ENCODE assay signal across 12 cellular contexts in genomic region chr2:73938761-73939352, GRCh38. TPM values are rescaled to one million over a fixed set of nuclear protein-coding genes. Genes with fewer than 3 reads are reported as not detected.
DNase-seq lines count a peak whose midpoint lies in the region; ATAC-seq and TF ChIP-seq lines count a peak whose summit lies in the region.
"Had no signal": no experiment of that assay in that cellular context is flagged by ENCODE, and none has a peak within 500 bp of the region (broad histone marks: within the 10 kb centered on the region; RNA-seq: fewer than 3 reads in every experiment).

No MANE protein-coding gene starts in this region.

- H4K20me1 ChIP-seq in SK-N-SH (ENCODE audit: insufficient read depth), result peaks cover 100% of the 10 kb centered on the region

- TF ChIP-seq CTCF in SK-N-SH (IDR thresholded peaks at IDR 0.05) (no peak), epithelial cell of esophagus (IDR thresholded peaks at IDR 0.05; ENCODE audit: insufficient read depth, low read depth, low read length, missing control alignments) (no peak)

- CTCF ChIA-PET in activated CD4-positive, alpha-beta T cell treated with anti-CD3 and anti-CD28 coated beads for 36 hours (lab: Charles Lee), result interaction anchor here (0.6 to 1.8 kb wide), 17 partner anchors 9 to 253 kb away, joined by 3 to 10 read pairs (median 3); partner anchors contain the start of genes DGUOK and MOB1A
- CTCF ChIA-PET in activated CD4-positive, alpha-beta T cell treated with anti-CD3 and anti-CD28 coated beads, Interleukin-2, amount 10 ng/mL, durations not matched to agents 7 days and 5 days (lab: Charles Lee), result interaction anchor here (0.6 to 0.8 kb wide), 2 partner anchors 23 to 32 kb away, joined by 4 to 5 read pairs; no protein-coding TSS in a partner anchor
- CTCF ChIA-PET in SK-N-SH (lab: Yijun Ruan, JAX), result interaction anchor here (0.6 kb wide), 1 partner anchor 46 kb away, joined by 3 read pairs; the partner anchor contains the start of gene TET3

- WGBS in SK-N-SH (ENCODE audit: low lambda C conversion rate), result 39% methylated on average over 5 of the region's 5 CpGs

- H3K9me2 ChIP-seq in SK-N-SH, result no peaks in the 10 kb centered on the region

- H3K4me1 ChIP-seq in SK-N-SH (ENCODE audit: control insufficient read depth in 1 of 2, insufficient read depth in 2 of 2, low read depth in 1 of 2, low read length in 1 of 2) (peaks cover 25 to 36% of the 10 kb centered on the region in 2 experiments), skeletal muscle satellite cell (ENCODE audit: control insufficient read depth, insufficient read depth, low read length) (peaks cover 41% of the 10 kb centered on the region)

- H3K27ac Mint-ChIP-seq in activated CD4-positive, alpha-beta T cell treated with anti-CD3 and anti-CD28 coated beads for 36 hours, result peak overlapping the region; percentile 84
- H3K27ac Mint-ChIP-seq in activated CD4-positive, alpha-beta T cell treated with anti-CD3 and anti-CD28 coated beads, Interleukin-2, amount 10 ng/mL, durations not matched to agents 7 days and 5 days, result no peak overlapping the region
- peak overlapping the region in 2 of 6 donors; percentile 29 to 39 for H3K27ac Mint-ChIP-seq in immature natural killer cell

- H2AFZ ChIP-seq in SK-N-SH (ENCODE audit: low read depth), result no peak overlapping the region

- DNase-seq in activated CD4-positive, alpha-beta T cell treated with anti-CD3 and anti-CD28 coated beads for 36 hours, result peak; percentile 43
- DNase-seq in activated CD4-positive, alpha-beta T cell treated with anti-CD3 and anti-CD28 coated beads, Interleukin-2, amount 10 ng/mL, durations not matched to agents 7 days and 5 days, result no peak
- peak; percentile 33 for DNase-seq in SK-N-SH
- DNase-seq in epithelial cell of esophagus (ENCODE audit: low read depth), result peak; percentile 69
- DNase-seq in immature natural killer cell, result no peak
- DNase-seq: activated CD8-positive, alpha-beta memory T cell treated with anti-CD3 and anti-CD28 coated beads for 24 hours; stimulated activated CD4-positive, alpha-beta T cell treated with anti-CD3 and anti-CD28 coated beads, Interleukin-2, amount 100 ng/mL, for 24 hours had no signal

- no peak overlapping the region for H3K4me3 Mint-ChIP-seq in activated CD4-positive, alpha-beta T cell treated with anti-CD3 and anti-CD28 coated beads for 36 hours
- no peak overlapping the region for H3K4me3 Mint-ChIP-seq in activated CD4-positive, alpha-beta T cell treated with anti-CD3 and anti-CD28 coated beads, Interleukin-2, amount 10 ng/mL, durations not matched to agents 7 days and 5 days
- no peak overlapping the region for H3K4me3 Mint-ChIP-seq in immature natural killer cell
- H3K4me3 Mint-ChIP-seq: neural crest cell had no signal

- H3K9me3 ChIP-seq in SK-N-SH (no peaks in the 10 kb centered on the region), skeletal muscle satellite cell (replicated peaks; ENCODE audit: low read length) (no peaks in the 10 kb centered on the region)

- H3K4me3 ChIP-seq in SK-N-SH (ENCODE audit: low read depth in 2 of 2, low read length in 1 of 2) (no peak overlapping the region), epithelial cell of esophagus (ENCODE audit: low read length) (no peak overlapping the region), skeletal muscle satellite cell (ENCODE audit: low read length) (peak overlapping the region; percentile 20)
- H3K4me3 ChIP-seq: K562 had no signal

- TF ChIP-seq EP300 in SK-N-SH (IDR thresholded peaks at IDR 0.05; ENCODE audit: borderline replicate concordance in 1 of 2, low read depth in 1 of 2, low read length in 1 of 2), result peak in 1 of 2 experiments; percentile 67; a peak in 1 of 4 replicates

- intact Hi-C loops in activated CD4-positive, alpha-beta T cell treated with anti-CD3 and anti-CD28 coated beads for 36 hours (cut with DNase I, micrococcal nuclease), result loop anchor here (1.0 to 2.0 kb wide), 4 partner anchors 24 to 80 kb away; no protein-coding TSS in a partner anchor

- H3K36me3 ChIP-seq in SK-N-SH (replicated peaks in 1 of 2; ENCODE audit: control insufficient read depth in 1 of 2, insufficient read depth in 2 of 2, low read length in 1 of 2), result peaks cover 35 to 44% of the 10 kb centered on the region in 2 experiments
- H3K36me3 ChIP-seq in skeletal muscle satellite cell (ENCODE audit: insufficient read depth, low read length), result peaks cover 25% of the 10 kb centered on the region

- H3K9me3 Mint-ChIP-seq in activated CD4-positive, alpha-beta T cell treated with anti-CD3 and anti-CD28 coated beads for 36 hours (ENCODE audit: low read depth), result no peaks in the 10 kb centered on the region
- H3K9me3 Mint-ChIP-seq in activated CD4-positive, alpha-beta T cell treated with anti-CD3 and anti-CD28 coated beads, Interleukin-2, amount 10 ng/mL, durations not matched to agents 7 days and 5 days, result no peaks in the 10 kb centered on the region
- H3K9me3 Mint-ChIP-seq in immature natural killer cell, result no peaks in the 10 kb centered on the region
- H3K9me3 Mint-ChIP-seq: neural crest cell had no signal

- peaks cover 47% of the 10 kb centered on the region for H3F3A ChIP-seq in SK-N-SH (replicated peaks; ENCODE audit: insufficient read depth)

- POLR2A ChIA-PET in activated CD4-positive, alpha-beta T cell treated with anti-CD3 and anti-CD28 coated beads for 36 hours (lab: Charles Lee), result interaction anchor here (0.6 to 1.0 kb wide), 5 partner anchors 12 to 129 kb away, joined by 3 to 5 read pairs (median 3); no protein-coding TSS in a partner anchor
- POLR2A ChIA-PET in activated CD4-positive, alpha-beta T cell treated with anti-CD3 and anti-CD28 coated beads, Interleukin-2, amount 10 ng/mL, durations not matched to agents 7 days and 5 days (lab: Charles Lee), result no interaction called here
- POLR2A ChIA-PET in SK-N-SH (lab: Yijun Ruan, JAX), result interaction anchor here (0.6 to 0.9 kb wide), 2 partner anchors 12 to 28 kb away, joined by 3 read pairs; partner anchors contain the start of gene DGUOK

- H3K36me3 Mint-ChIP-seq in activated CD4-positive, alpha-beta T cell treated with anti-CD3 and anti-CD28 coated beads for 36 hours (ENCODE audit: low read depth), result peaks cover 57% of the 10 kb centered on the region
- peaks cover 65% of the 10 kb centered on the region for H3K36me3 Mint-ChIP-seq in activated CD4-positive, alpha-beta T cell treated with anti-CD3 and anti-CD28 coated beads, Interleukin-2, amount 10 ng/mL, durations not matched to agents 7 days and 5 days (ENCODE audit: low read depth)
- peaks cover 4 to 8% (median 5%) of the 10 kb centered on the region in 3 donors for H3K36me3 Mint-ChIP-seq in immature natural killer cell

- H3K9ac ChIP-seq in SK-N-SH, result no peak overlapping the region
- peak overlapping the region; percentile 11 for H3K9ac ChIP-seq in skeletal muscle satellite cell (ENCODE audit: low read depth, low read length)

- H3K27me3 Mint-ChIP-seq in activated CD4-positive, alpha-beta T cell treated with anti-CD3 and anti-CD28 coated beads for 36 hours, result no peaks in the 10 kb centered on the region
- no peaks in the 10 kb centered on the region for H3K27me3 Mint-ChIP-seq in activated CD4-positive, alpha-beta T cell treated with anti-CD3 and anti-CD28 coated beads, Interleukin-2, amount 10 ng/mL, durations not matched to agents 7 days and 5 days
- no peaks in the 10 kb centered on the region for H3K27me3 Mint-ChIP-seq in immature natural killer cell (ENCODE audit: low read depth in 3 of 3)

- H3K4me1 Mint-ChIP-seq in activated CD4-positive, alpha-beta T cell treated with anti-CD3 and anti-CD28 coated beads for 36 hours, result peaks cover 79% of the 10 kb centered on the region
- peaks cover 55% of the 10 kb centered on the region for H3K4me1 Mint-ChIP-seq in activated CD4-positive, alpha-beta T cell treated with anti-CD3 and anti-CD28 coated beads, Interleukin-2, amount 10 ng/mL, durations not matched to agents 7 days and 5 days
- peaks cover 57 to 81% of the 10 kb centered on the region in 2 donors for H3K4me1 Mint-ChIP-seq in immature natural killer cell

- peaks cover 88% of the 10 kb centered on the region for H3K79me2 ChIP-seq in SK-N-SH (ENCODE audit: insufficient read depth)

- TF ChIP-seq RAD21 in SK-N-SH (IDR thresholded peaks at IDR 0.05; ENCODE audit: low read length), result no peak

- H3K4me2 ChIP-seq in SK-N-SH, result peak overlapping the region; percentile 60
- peak overlapping the region; percentile 57 for H3K4me2 ChIP-seq in skeletal muscle satellite cell (ENCODE audit: low read length)

- H3K27me3 ChIP-seq in SK-N-SH (ENCODE audit: insufficient read depth), result no peaks in the 10 kb centered on the region
- H3K27me3 ChIP-seq in skeletal muscle satellite cell (ENCODE audit: control insufficient read depth, insufficient read depth, low read length), result no peaks in the 10 kb centered on the region

- ATAC-seq in activated CD4-positive, alpha-beta T cell treated with anti-CD3 and anti-CD28 coated beads for 36 hours, result peak; percentile 89
- ATAC-seq in GM21526 (IDR thresholded peaks at IDR 0.05; ENCODE audit: low FRiP score, unreplicated experiment), result no peak
- no peak for ATAC-seq in HG03460 (IDR thresholded peaks at IDR 0.05; ENCODE audit: unreplicated experiment)

- peak overlapping the region; percentile 58 to 69 for H3K27ac ChIP-seq in SK-N-SH (ENCODE audit: low read depth in 2 of 2, low read length in 1 of 2)

RNA-seq across cellular contexts. Expression of gene DGUOK, which starts 12.2 kb away (rescaled TPM):
- total RNA-seq in activated CD4-positive, alpha-beta T cell treated with anti-CD3 and anti-CD28 coated beads for 36 hours, result 100 to 1,000 TPM in 1 of 2 experiments, 10 to 100 TPM in 1; 97.6 to 119 TPM
- total RNA-seq in activated CD4-positive, alpha-beta T cell treated with anti-CD3 and anti-CD28 coated beads, Interleukin-2, amount 10 ng/mL, durations not matched to agents 7 days and 5 days, result 10 to 100 TPM; 64.1 to 72.3 TPM
- polyA plus RNA-seq in SK-N-SH (2012; rRNA removed), result 122 and 130 TPM in 2 replicates
- 128 and 130 TPM in 2 replicates for polyA plus RNA-seq in SK-N-SH (2012; cell fraction: cytosol; rRNA removed)
- polyA plus RNA-seq in SK-N-SH (2012; cell fraction: nucleus; rRNA removed), result 56.8 and 62.7 TPM in 2 replicates
- total RNA-seq in skeletal muscle satellite cell (2012; rRNA removed), result 55.5 and 60.8 TPM in 2 replicates
- 100 to 1,000 TPM; 207 to 245 (median 223) TPM for polyA plus RNA-seq in immature natural killer cell

RNA-seq across cellular contexts. Expression of gene TET3, which starts 45.9 kb away (rescaled TPM):
- 10 to 100 TPM; 15.0 to 17.3 TPM for total RNA-seq in activated CD4-positive, alpha-beta T cell treated with anti-CD3 and anti-CD28 coated beads for 36 hours
- total RNA-seq in activated CD4-positive, alpha-beta T cell treated with anti-CD3 and anti-CD28 coated beads, Interleukin-2, amount 10 ng/mL, durations not matched to agents 7 days and 5 days, result 10 to 100 TPM; 17.9 to 18.8 TPM
- polyA plus RNA-seq in SK-N-SH (2012; rRNA removed), result 1.6 TPM in 2 replicates
- 1.5 and 1.6 TPM in 2 replicates for polyA plus RNA-seq in SK-N-SH (2012; cell fraction: cytosol; rRNA removed)
- polyA plus RNA-seq in SK-N-SH (2012; cell fraction: nucleus; rRNA removed), result 7.2 and 8.0 TPM in 2 replicates
- total RNA-seq in skeletal muscle satellite cell (2012; rRNA removed), result 2.3 and 2.6 TPM in 2 replicates
- polyA plus RNA-seq in immature natural killer cell, result 1 to 10 TPM in 1 of 3 donors, under 1 TPM in 1, not detected in 1; 0.16 to 1.2 TPM

RNA-seq across cellular contexts. Expression of gene ACTG2, which starts 46.0 kb away (rescaled TPM):
- total RNA-seq in activated CD4-positive, alpha-beta T cell treated with anti-CD3 and anti-CD28 coated beads for 36 hours, result under 1 TPM in 1 of 2 experiments, not detected in 1; 0.14 TPM
- not detected for total RNA-seq in activated CD4-positive, alpha-beta T cell treated with anti-CD3 and anti-CD28 coated beads, Interleukin-2, amount 10 ng/mL, durations not matched to agents 7 days and 5 days
- polyA plus RNA-seq in SK-N-SH (2012; rRNA removed) (0.10 and 0.25 TPM in 2 replicates), immature natural killer cell (not detected)
- polyA plus RNA-seq in SK-N-SH (2012; cell fraction: cytosol; rRNA removed), result 0.09 and 0.17 TPM in 2 replicates
- polyA plus RNA-seq in SK-N-SH (2012; cell fraction: nucleus; rRNA removed), result 0.18 and 0.26 TPM in 2 replicates
- total RNA-seq in skeletal muscle satellite cell (2012; rRNA removed), result 0.25 and 1.3 TPM in 2 replicates
- total RNA-seq: neural crest cell had no signal

Comparison
In these comparisons a context has a peak if more than half of its experiments do, and no peak if none do; other contexts are left out.
1. DNase-seq: peak in activated CD4-positive, alpha-beta T cell treated with anti-CD3 and anti-CD28 coated beads for 36 hours (single experiment), SK-N-SH (single experiment) and epithelial cell of esophagus (single experiment); none in activated CD4-positive, alpha-beta T cell treated with anti-CD3 and anti-CD28 coated beads, Interleukin-2, amount 10 ng/mL, durations not matched to agents 7 days and 5 days (single experiment) and immature natural killer cell (0 of 3).